ENCODE assay signal across 7 cellular contexts in genomic region chr3:122513386-122514122, GRCh38. TPM values are rescaled to one million over a fixed set of nuclear protein-coding genes. Genes with fewer than 3 reads are reported as not detected.
DNase-seq lines count a peak whose midpoint lies in the region; ATAC-seq, FAIRE-seq and TF ChIP-seq lines count a peak whose summit lies in the region.

No MANE protein-coding gene starts in this region.

- TF ChIP-seq CTCF in fibroblast of mammary gland (conservative IDR thresholded peaks at IDR 0.05; ENCODE audit: control insufficient read depth, insufficient read depth, low read depth, low read length) = no peak

- no peak for TF ChIP-seq POLR2A in H54 (IDR thresholded peaks at IDR 0.05; ENCODE audit: low read depth, low read length)

- peak overlapping the region; percentile 69 for H3K4me3 ChIP-seq in fibroblast of mammary gland (ENCODE audit: control insufficient read depth, low read depth, low read length)

- ATAC-seq in GM21447 (IDR thresholded peaks at IDR 0.05; ENCODE audit: unreplicated experiment) = no peak

- peak; percentile 79 for FAIRE-seq in H54 (lab: Jason Lieb, UNC)

- no peak for DNase-seq in H54 (ENCODE audit: insufficient read length, low spot score)
- peak; percentile 15 for DNase-seq in RPMI7951 (ENCODE audit: low read depth)
- DNase-seq in fibroblast of mammary gland (ENCODE audit: low read depth) = peak; percentile 77
- peak; percentile 7 for DNase-seq in renal cortical epithelial cell (ENCODE audit: low read depth)
- no peak for DNase-seq in SK-N-DZ (ENCODE audit: low spot score)
- no peak for DNase-seq in ecto neural progenitor cell (ENCODE audit: low spot score)

RNA-seq across cellular contexts. Expression of gene KPNA1, which starts 1.2 kb away (rescaled TPM):
- total RNA-seq in RPMI7951 (2014; rRNA removed; shearing (Covaris generic)) = 33.3 and 34.7 TPM in 2 replicates
- total RNA-seq in renal cortical epithelial cell = 29.5 and 61.3 TPM in 2 replicates
- polyA plus RNA-seq in SK-N-DZ (2014; cell fraction: cytosol; rRNA removed) = 22.0 and 26.7 TPM in 2 replicates
- polyA plus RNA-seq in SK-N-DZ (2014; cell fraction: nucleus; rRNA removed) = 41.8 and 46.3 TPM in 2 replicates

RNA-seq across cellular contexts. Expression of gene PARP9, which starts 50.5 kb away (rescaled TPM):
- 17.4 and 22.1 TPM in 2 replicates for total RNA-seq in RPMI7951 (2014; rRNA removed; shearing (Covaris generic))
- 39.8 and 41.5 TPM in 2 replicates for total RNA-seq in renal cortical epithelial cell
- 3.2 and 3.5 TPM in 2 replicates for polyA plus RNA-seq in SK-N-DZ (2014; cell fraction: cytosol; rRNA removed)
- polyA plus RNA-seq in SK-N-DZ (2014; cell fraction: nucleus; rRNA removed) = 3.5 and 3.7 TPM in 2 replicates

RNA-seq across cellular contexts. Expression of gene DTX3L, which starts 50.6 kb away (rescaled TPM):
- 24.3 and 24.9 TPM in 2 replicates for total RNA-seq in RPMI7951 (2014; rRNA removed; shearing (Covaris generic))
- total RNA-seq in renal cortical epithelial cell = 39.1 and 55.1 TPM in 2 replicates
- polyA plus RNA-seq in SK-N-DZ (2014; cell fraction: cytosol; rRNA removed) = 0.86 and 1.8 TPM in 2 replicates
- polyA plus RNA-seq in SK-N-DZ (2014; cell fraction: nucleus; rRNA removed) = 0.46 and 0.74 TPM in 2 replicates

Comparison
In these comparisons a context has a peak if more than half of its experiments do, and no peak if none do; other contexts are left out.
1. DNase-seq: peak in RPMI7951 (single experiment), fibroblast of mammary gland (single experiment) and renal cortical epithelial cell (single experiment); none in H54 (single experiment), SK-N-DZ (single experiment) and ecto neural progenitor cell (single experiment).